Comparison of ENCODE assay signal across 23 cellular contexts in the genomic region with DNA sequence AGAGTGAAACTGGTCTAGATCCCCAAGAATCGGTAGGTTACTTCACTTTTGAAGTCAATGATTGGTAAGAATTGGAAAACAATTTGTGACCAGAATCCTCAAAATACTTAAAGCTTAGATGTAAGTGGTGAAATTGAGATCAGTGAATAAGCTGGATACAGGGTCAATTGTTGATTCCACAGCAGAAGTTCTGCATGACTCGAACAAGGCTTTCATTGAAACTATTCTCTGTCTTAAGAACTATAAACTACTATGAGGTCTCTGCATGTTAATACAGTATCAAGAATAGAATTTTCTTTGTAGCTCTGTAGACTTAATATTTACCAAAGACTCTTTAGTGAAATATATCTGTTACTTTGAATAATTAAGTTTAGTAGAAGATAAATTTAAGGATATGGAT.
DNase-seq lines count a peak whose midpoint lies in the region; ATAC-seq, FAIRE-seq and TF ChIP-seq lines count a peak whose summit lies in the region.
"Had no signal": no experiment of that assay in that cellular context is flagged by ENCODE, and none has a peak within 500 bp of the region (broad histone marks: within the 10 kb centered on the region; RNA-seq: fewer than 3 reads in every experiment).

No MANE protein-coding gene starts in this region.

- BruUV-seq in GM12878 (replicated peaks; lab: Mats Ljungman, UMichigan) = no TSS peak

- no peak for TF ChIP-seq RAD21 in GM12878 (IDR thresholded peaks at IDR 0.05; ENCODE audit: insufficient read depth, low read depth, low read length)

- peak; percentile 27 for FAIRE-seq in GM12878 (lab: Jason Lieb, UNC)
- no peak for FAIRE-seq in D721Med (lab: Jason Lieb, UNC)
- FAIRE-seq: A204.1, G401.6, GM12892, GM18507 had no signal

- WGBS in GM12878 (ENCODE audit: insufficient coverage, insufficient replicate concordance, low lambda C conversion rate, missing lambda C conversion rate) = 0% methylated on average over 2 of the region's 2 CpGs

- TF ChIP-seq POLR2A in GM12878 (IDR thresholded peaks at IDR 0.05; ENCODE audit: low read depth, low read length) = no peak

- H3K9ac ChIP-seq in Loucy (ENCODE audit: low read depth, low read length, poor library complexity, severe bottlenecking) (no peak overlapping the region), GM12878 (ENCODE audit: control insufficient read depth, insufficient read depth, low read length) (no peak overlapping the region)
- H3K9ac ChIP-seq: BLaER1 had no signal

- POLR2A ChIA-PET in GM12878 (lab: Charles Lee) = no interaction called here

- CTCF ChIA-PET in GM12878 (lab: Yijun Ruan, JAX) = interaction anchor here (1.0 to 3.2 kb wide), 10 partner anchors 8 to 889 kb away, joined by 3 to 32 read pairs (median 6); no protein-coding TSS in a partner anchor

- H3K9me2 ChIP-seq in Loucy (replicated peaks; ENCODE audit: low read depth, low read length) = no peaks in the 10 kb centered on the region

- DNase-seq in GM12878 (ENCODE audit: low read depth, low spot score) = no peak
- DNase-seq in foreskin melanocyte = peak; percentile 55
- no peak for DNase-seq in D341Med (ENCODE audit: low spot score)
- DNase-seq in SHP77 treated with DMSO at 0.1 percent for 48 hours (lab: John Stamatoyannopoulos, UW) = no peak
- no peak for DNase-seq in D721Med (ENCODE audit: insufficient read length, low spot score)
- DNase-seq: 8988T; ACHN; BE2C; C1 segment of cervical spinal cord; Caco-2; Calu3; CD4-positive, alpha-beta memory T cell; CD4-positive, CD25-positive, alpha-beta regulatory T cell; CD8-positive, alpha-beta memory T cell; DMS79 treated with DMSO at 0.1 percent for 48 hours; GF-D8 had no signal

- TF ChIP-seq EP300 in GM12878 (IDR thresholded peaks at IDR 0.05; ENCODE audit: borderline replicate concordance in 1 of 2, control insufficient read depth in 1 of 2, low read depth in 2 of 2, low read length in 2 of 2) = no peak

- in situ Hi-C loops in GM12878 (cut with MboI) = no loop called here

- H2AFZ ChIP-seq in Loucy (ENCODE audit: low read length) = peak overlapping the region; percentile 23; the same call in 1 of the 2 replicates
- no peak overlapping the region for H2AFZ ChIP-seq in GM12878 (ENCODE audit: control insufficient read depth, low read depth, low read length)

- H3F3A ChIP-seq in Loucy (ENCODE audit: low read depth) = no peaks in the 10 kb centered on the region

- SMC1A ChIA-PET in GM12878 (lab: Charles Lee; ENCODE audit: uncharacterized antibody, unreplicated experiment) = interaction anchor here (0.7 to 2.8 kb wide), 8 partner anchors 11 to 868 kb away, joined by 3 to 21 read pairs (median 4); no protein-coding TSS in a partner anchor

- H3K9me3 ChIP-seq in Loucy (ENCODE audit: insufficient read depth, low read depth, low read length) (no peaks in the 10 kb centered on the region), GM12878 (replicated peaks; ENCODE audit: control insufficient read depth, insufficient read depth, low read length) (no peaks in the 10 kb centered on the region)
- H3K9me3 ChIP-seq: BE2C, BLaER1, Caco-2 had no signal

- RAD21 ChIA-PET in GM12878 (lab: Charles Lee; ENCODE audit: unreplicated experiment) = interaction anchor here (1.3 kb wide), 1 partner anchor 877 kb away, joined by 4 read pairs; no protein-coding TSS in a partner anchor

- TF ChIP-seq CTCF in Loucy (conservative IDR thresholded peaks at IDR 0.05; ENCODE audit: low read length) (no peak), GM12878 (IDR thresholded peaks at IDR 0.05 in 2 of 3, conservative IDR thresholded peaks at IDR 0.05 in 1 of 3; ENCODE audit: control insufficient read depth in 2 of 3, extremely low read depth in 1 of 3, insufficient read depth in 1 of 3, low read depth in 3 of 3, low read length in 3 of 3) (no peak), D721Med (IDR thresholded peaks at IDR 0.05; ENCODE audit: insufficient read depth, missing control alignments) (no peak)

- ATAC-seq in GM12878 (no peak), GM21619 (IDR thresholded peaks at IDR 0.05; ENCODE audit: unreplicated experiment) (no peak)

- H3K4me1 ChIP-seq in Loucy (ENCODE audit: insufficient read depth, low read length, poor library complexity, severe bottlenecking) = no peaks in the 10 kb centered on the region
- no peaks in the 10 kb centered on the region for H3K4me1 ChIP-seq in GM12878 (ENCODE audit: control insufficient read depth, insufficient read depth, low read length)
- H3K4me1 ChIP-seq: BE2C, BLaER1, Caco-2 had no signal

- H3K4me2 ChIP-seq in Loucy (ENCODE audit: low read depth, low read length, poor library complexity, severe bottlenecking) (no peak overlapping the region), GM12878 (ENCODE audit: control insufficient read depth, insufficient read depth) (no peak overlapping the region)
- H3K4me2 ChIP-seq: BLaER1 had no signal

- no peak overlapping the region for H3K27ac ChIP-seq in GM12878 (ENCODE audit: control insufficient read depth, insufficient read depth)
- H3K27ac ChIP-seq: BLaER1 had no signal

- no peaks in the 10 kb centered on the region for H3K36me3 ChIP-seq in Loucy (ENCODE audit: insufficient read depth, low read length)
- H3K36me3 ChIP-seq in GM12878 (ENCODE audit: control insufficient read depth in 2 of 2, insufficient read depth in 2 of 2, low read length in 1 of 2) = no peaks in the 10 kb centered on the region
- H3K36me3 ChIP-seq: BE2C, BLaER1 had no signal

- intact Hi-C loops in GM12878 (cut with micrococcal nuclease; ENCODE audit: unreplicated experiment) = loop anchor here (2.0 to 10.0 kb wide), 3 partner anchors 181 to 868 kb away; no protein-coding TSS in a partner anchor

- H3K4me3 ChIP-seq in Loucy (ENCODE audit: low read length, poor library complexity, severe bottlenecking) (no peak overlapping the region), GM12878 (no peak overlapping the region)
- H3K4me3 ChIP-seq: BLaER1 had no signal

- no peaks in the 10 kb centered on the region for H4K20me1 ChIP-seq in Loucy (ENCODE audit: insufficient read depth, low read length, poor library complexity, severe bottlenecking)
- no peaks in the 10 kb centered on the region for H4K20me1 ChIP-seq in GM12878 (ENCODE audit: control insufficient read depth, insufficient read depth)
- H4K20me1 ChIP-seq: BLaER1 had no signal

- H3K79me2 ChIP-seq in Loucy (ENCODE audit: insufficient read depth, low read length) = no peaks in the 10 kb centered on the region
- H3K79me2 ChIP-seq in GM12878 (ENCODE audit: control insufficient read depth, insufficient read depth, low read length) = no peaks in the 10 kb centered on the region

- H3K27me3 ChIP-seq in Loucy (ENCODE audit: insufficient read depth, low read length, poor library complexity, severe bottlenecking) (no peaks in the 10 kb centered on the region), GM12878 (replicated peaks in 1 of 2; ENCODE audit: control insufficient read depth in 2 of 2, insufficient read depth in 2 of 2, low read length in 1 of 2) (no peaks in the 10 kb centered on the region)
- H3K27me3 ChIP-seq: BE2C, BLaER1 had no signal

TF ChIP-seq in GM12878, 131 proteins besides CTCF, POLR2A, EP300 and RAD21 (continues in another document):
- TF ChIP-seq ESRRA (IDR thresholded peaks at IDR 0.05; ENCODE audit: low read length) = no peak
- no peak for TF ChIP-seq SMARCA5 (IDR thresholded peaks at IDR 0.05)
- TF ChIP-seq, protein P1, sequence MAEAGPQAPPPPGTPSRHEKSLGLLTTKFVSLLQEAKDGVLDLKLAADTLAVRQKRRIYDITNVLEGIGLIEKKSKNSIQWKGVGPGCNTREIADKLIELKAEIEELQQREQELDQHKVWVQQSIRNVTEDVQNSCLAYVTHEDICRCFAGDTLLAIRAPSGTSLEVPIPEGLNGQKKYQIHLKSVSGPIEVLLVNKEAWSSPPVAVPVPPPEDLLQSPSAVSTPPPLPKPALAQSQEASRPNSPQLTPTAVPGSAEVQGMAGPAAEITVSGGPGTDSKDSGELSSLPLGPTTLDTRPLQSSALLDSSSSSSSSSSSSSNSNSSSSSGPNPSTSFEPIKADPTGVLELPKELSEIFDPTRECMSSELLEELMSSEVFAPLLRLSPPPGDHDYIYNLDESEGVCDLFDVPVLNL (IDR thresholded peaks at IDR 0.05; ENCODE audit: low read depth, low read length) = no peak
- TF ChIP-seq, protein P2, sequence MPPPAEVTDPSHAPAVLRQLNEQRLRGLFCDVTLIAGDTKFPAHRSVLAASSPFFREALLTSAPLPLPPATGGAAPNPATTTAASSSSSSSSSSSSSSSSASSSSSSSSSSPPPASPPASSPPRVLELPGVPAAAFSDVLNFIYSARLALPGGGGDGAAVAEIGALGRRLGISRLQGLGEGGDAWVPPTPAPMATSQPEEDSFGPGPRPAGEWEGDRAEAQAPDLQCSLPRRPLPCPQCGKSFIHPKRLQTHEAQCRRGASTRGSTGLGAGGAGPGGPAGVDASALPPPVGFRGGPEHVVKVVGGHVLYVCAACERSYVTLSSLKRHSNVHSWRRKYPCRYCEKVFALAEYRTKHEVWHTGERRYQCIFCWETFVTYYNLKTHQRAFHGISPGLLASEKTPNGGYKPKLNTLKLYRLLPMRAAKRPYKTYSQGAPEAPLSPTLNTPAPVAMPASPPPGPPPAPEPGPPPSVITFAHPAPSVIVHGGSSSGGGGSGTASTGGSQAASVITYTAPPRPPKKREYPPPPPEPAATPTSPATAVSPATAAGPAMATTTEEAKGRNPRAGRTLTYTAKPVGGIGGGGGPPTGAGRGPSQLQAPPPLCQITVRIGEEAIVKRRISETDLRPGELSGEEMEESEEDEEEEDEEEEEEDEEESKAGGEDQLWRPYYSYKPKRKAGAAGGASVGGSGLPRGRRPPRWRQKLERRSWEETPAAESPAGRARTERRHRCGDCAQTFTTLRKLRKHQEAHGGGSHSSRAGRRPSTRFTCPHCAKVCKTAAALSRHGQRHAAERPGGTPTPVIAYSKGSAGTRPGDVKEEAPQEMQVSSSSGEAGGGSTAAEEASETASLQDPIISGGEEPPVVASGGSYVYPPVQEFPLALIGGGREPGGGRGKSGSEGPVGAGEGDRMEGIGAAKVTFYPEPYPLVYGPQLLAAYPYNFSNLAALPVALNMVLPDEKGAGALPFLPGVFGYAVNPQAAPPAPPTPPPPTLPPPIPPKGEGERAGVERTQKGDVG (CRISPR knock-in tag; IDR thresholded peaks at IDR 0.05) = no peak
- TF ChIP-seq, protein P3, sequence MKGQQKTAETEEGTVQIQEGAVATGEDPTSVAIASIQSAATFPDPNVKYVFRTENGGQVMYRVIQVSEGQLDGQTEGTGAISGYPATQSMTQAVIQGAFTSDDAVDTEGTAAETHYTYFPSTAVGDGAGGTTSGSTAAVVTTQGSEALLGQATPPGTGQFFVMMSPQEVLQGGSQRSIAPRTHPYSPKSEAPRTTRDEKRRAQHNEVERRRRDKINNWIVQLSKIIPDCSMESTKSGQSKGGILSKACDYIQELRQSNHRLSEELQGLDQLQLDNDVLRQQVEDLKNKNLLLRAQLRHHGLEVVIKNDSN (IDR thresholded peaks at IDR 0.05; ENCODE audit: borderline replicate concordance, extremely low read length, insufficient read depth, low read depth, low read length) = no peak
